ENCODE assay signal across 31 cellular contexts in the genomic region with DNA sequence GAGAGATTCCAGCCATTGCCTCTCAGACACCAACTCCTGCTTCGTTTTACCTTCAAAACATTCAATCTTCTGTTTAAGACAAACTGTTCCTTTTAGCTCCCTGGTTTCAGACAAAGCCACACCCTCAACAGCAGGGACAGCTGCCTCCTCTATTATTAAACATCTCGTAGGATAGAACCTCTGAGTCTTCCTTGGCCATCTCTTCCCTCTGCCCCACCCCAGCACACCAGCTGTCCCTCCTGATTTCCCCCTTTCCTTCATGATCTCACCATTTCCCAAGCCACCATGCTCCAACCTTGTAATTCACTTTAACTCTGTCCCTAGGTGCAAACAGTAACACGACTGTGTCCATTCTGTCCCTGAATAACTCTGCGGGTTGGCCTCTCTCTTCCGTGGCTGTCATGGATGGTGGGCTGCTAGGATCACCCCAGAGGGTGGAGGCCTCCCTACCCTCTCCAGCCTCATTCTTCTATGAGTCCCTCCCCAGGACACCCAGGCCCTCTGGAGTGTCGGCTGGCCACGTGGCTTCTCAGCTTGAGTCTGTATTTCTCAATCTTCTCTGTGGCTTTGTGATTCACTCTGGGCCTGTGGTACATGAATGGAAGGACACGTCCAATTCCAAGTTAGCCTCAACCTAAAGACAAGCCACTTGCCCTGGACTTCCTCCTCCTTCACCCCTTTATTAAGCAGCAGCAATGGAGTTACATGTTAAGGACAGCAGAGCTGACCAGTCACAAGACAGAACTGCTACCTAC.
DNase-seq lines count a peak whose midpoint lies in the region; ATAC-seq and TF ChIP-seq lines count a peak whose summit lies in the region.
"Had no signal": no experiment of that assay in that cellular context is flagged by ENCODE, and none has a peak within 500 bp of the region (broad histone marks: within the 10 kb centered on the region; RNA-seq: fewer than 3 reads in every experiment).

No MANE protein-coding gene starts in this region.

- no peak for TF ChIP-seq CTCF in ascending aorta (IDR thresholded peaks at IDR 0.05)

- H3K9ac ChIP-seq in trophoblast cell (ENCODE audit: low read length), result no peak overlapping the region
- H3K9ac ChIP-seq: parathyroid adenoma had no signal

- intact Hi-C loops in ascending aorta (cut with DNase I), result no loop called here

- no peak for ATAC-seq in HG02870 (IDR thresholded peaks at IDR 0.05; ENCODE audit: unreplicated experiment)
- ATAC-seq: activated CD8-positive, alpha-beta T cell treated with anti-CD3 and anti-CD28 coated beads, Interleukin-2, amount 10 ng/mL, durations not matched to agents 7 days and 5 days; gastroesophageal sphincter; HCT116; PC-3; right lobe of liver; stimulated activated naive CD8-positive, alpha-beta T cell treated with anti-CD3 and anti-CD28 coated beads, Interleukin-15, Interleukin-2, amounts not matched to agents 100 U/mL and 50 U/mL, for 24 hours; T-cell had no signal

- no peak overlapping the region for H3K27ac ChIP-seq in trophoblast cell (ENCODE audit: low read depth, low read length)
- H3K27ac ChIP-seq in ascending aorta, result no peak overlapping the region
- no peak overlapping the region for H3K27ac ChIP-seq in substantia nigra (ENCODE audit: low read depth, low read length, poor library complexity, severe bottlenecking)
- H3K27ac ChIP-seq: esophagus muscularis mucosa, gastroesophageal sphincter, left ventricle myocardium inferior, parathyroid adenoma, right lobe of liver, tibial nerve had no signal

- no peak overlapping the region for H2BK5ac ChIP-seq in trophoblast cell (ENCODE audit: low read depth, low read length, poor library complexity)

- H3K9me3 ChIP-seq in trophoblast cell (ENCODE audit: insufficient read depth, low read depth, low read length) (peaks cover 1% of the 10 kb centered on the region), ascending aorta (no peaks in the 10 kb centered on the region)
- H3K9me3 ChIP-seq: esophagus muscularis mucosa, right lobe of liver, tibial nerve had no signal

- no peak overlapping the region for H4K8ac ChIP-seq in trophoblast cell (ENCODE audit: low read depth, low read length)

- no peaks in the 10 kb centered on the region for H3K36me3 ChIP-seq in trophoblast cell (ENCODE audit: control insufficient read depth in 1 of 2, insufficient read depth in 2 of 2, low read length in 2 of 2)
- no peaks in the 10 kb centered on the region for H3K36me3 ChIP-seq in ascending aorta
- H3K36me3 ChIP-seq: esophagus muscularis mucosa, gastroesophageal sphincter, left ventricle myocardium inferior, right lobe of liver, tibial nerve had no signal

- H3K27me3 ChIP-seq in trophoblast cell (ENCODE audit: insufficient read depth, low read length) (no peaks in the 10 kb centered on the region), ascending aorta (no peaks in the 10 kb centered on the region)
- H3K27me3 ChIP-seq: esophagus muscularis mucosa, gastroesophageal sphincter, right lobe of liver, tibial nerve had no signal

- no peak overlapping the region for H2AK5ac ChIP-seq in trophoblast cell (ENCODE audit: low read length)

- H3K79me1 ChIP-seq in trophoblast cell (ENCODE audit: low read length), result no peaks in the 10 kb centered on the region

- H3K4me3 ChIP-seq in trophoblast cell (ENCODE audit: low read depth, low read length), result peak overlapping the region; percentile 6
- H3K4me3 ChIP-seq in ascending aorta, result no peak overlapping the region
- H3K4me3 ChIP-seq: esophagus muscularis mucosa, gastroesophageal sphincter, left ventricle myocardium inferior, right lobe of liver, tibial nerve had no signal

- H4K12ac ChIP-seq in trophoblast cell (ENCODE audit: low read depth, low read length), result no peak overlapping the region

- no peak overlapping the region for H4K91ac ChIP-seq in trophoblast cell (ENCODE audit: low read depth, low read length)

- H3K4me1 ChIP-seq in trophoblast cell (ENCODE audit: control insufficient read depth in 1 of 2, insufficient read depth in 2 of 2, low read length in 2 of 2) (peaks cover 0 to 4% of the 10 kb centered on the region in 2 experiments), ascending aorta (no peaks in the 10 kb centered on the region)
- H3K4me1 ChIP-seq: gastroesophageal sphincter, parathyroid adenoma, right lobe of liver, tibial nerve had no signal

- H3K14ac ChIP-seq in trophoblast cell (ENCODE audit: low read length), result no peak overlapping the region

- no peak overlapping the region for H3K4ac ChIP-seq in trophoblast cell (ENCODE audit: low read depth, low read length)

- H3K4me2 ChIP-seq in trophoblast cell (ENCODE audit: low read length), result no peak overlapping the region

- WGBS in trophoblast cell (ENCODE audit: extremely low coverage, insufficient coverage, insufficient read length), result no CpG with 5 or more reads among the region's 8 CpGs

- no peak overlapping the region for H3K23ac ChIP-seq in trophoblast cell (ENCODE audit: low read length)

- H3K79me2 ChIP-seq in trophoblast cell (ENCODE audit: control insufficient read depth, insufficient read depth, low read length, poor library complexity), result no peaks in the 10 kb centered on the region
- H3K79me2 ChIP-seq: parathyroid adenoma had no signal

- no peak overlapping the region for H2BK12ac ChIP-seq in trophoblast cell (ENCODE audit: low read length)

- peak; percentile 12 for DNase-seq in HCEC 1CT
- peak; percentile 93 for DNase-seq in MV-4-11 (lab: John Stamatoyannopoulos, UW)
- DNase-seq in amniotic epithelial cell (ENCODE audit: low read depth), result peak; percentile 5
- DNase-seq in trophoblast cell, result no peak
- DNase-seq in ascending aorta (ENCODE audit: low spot score in 2 of 2), result no peak
- DNase-seq in NCI-H2107 (lab: John Stamatoyannopoulos, UW), result no peak
- DNase-seq in substantia nigra (lab: John Stamatoyannopoulos, UW), result no peak
- DNase-seq: activated CD4-positive, alpha-beta T cell treated with anti-CD3 and anti-CD28 coated beads for 1 hour; activated CD8-positive, alpha-beta T cell treated with anti-CD3 and anti-CD28 coated beads, Interleukin-2, amount 10 ng/mL, durations not matched to agents 7 days and 5 days; activated T-cell treated with anti-CD3 and anti-CD28 coated beads, Interleukin-2, amount 50 U/mL, for 1 hour; CD4-positive, CD25-positive, alpha-beta regulatory T cell; hypothalamus; IMR-90; left ventricle myocardium inferior; MM.1S; NCI-H1930; NCI-H226; NCI-H774; nephron progenitor cell; PC-3; right lobe of liver; Right ventricle myocardium superior; stimulated activated CD4-positive, alpha-beta T cell treated with anti-CD3 and anti-CD28 coated beads, Interleukin-4, amount 100 ng/mL, for 4 hours; stimulated activated naive CD8-positive, alpha-beta T cell treated with anti-CD3 and anti-CD28 coated beads, Interleukin-15, Interleukin-2, amounts not matched to agents 100 U/mL and 50 U/mL, for 24 hours; T-cell had no signal

- no peak overlapping the region for H2BK120ac ChIP-seq in trophoblast cell (ENCODE audit: insufficient read depth, low read length, poor library complexity)

- no peak overlapping the region for H3K18ac ChIP-seq in trophoblast cell (ENCODE audit: low read length)

- no peak overlapping the region for H2AFZ ChIP-seq in trophoblast cell (ENCODE audit: insufficient read depth, low read length, poor library complexity)
- H2AFZ ChIP-seq: parathyroid adenoma had no signal

Comparison
In these comparisons a context has a peak if more than half of its experiments do, and no peak if none do; other contexts are left out.
1. DNase-seq: peak in HCEC 1CT (single experiment), MV-4-11 (single experiment) and amniotic epithelial cell (single experiment); none in trophoblast cell (0 of 2), ascending aorta (0 of 2), NCI-H2107 (single experiment) and substantia nigra (0 of 49).